In the genomic region with DNA sequence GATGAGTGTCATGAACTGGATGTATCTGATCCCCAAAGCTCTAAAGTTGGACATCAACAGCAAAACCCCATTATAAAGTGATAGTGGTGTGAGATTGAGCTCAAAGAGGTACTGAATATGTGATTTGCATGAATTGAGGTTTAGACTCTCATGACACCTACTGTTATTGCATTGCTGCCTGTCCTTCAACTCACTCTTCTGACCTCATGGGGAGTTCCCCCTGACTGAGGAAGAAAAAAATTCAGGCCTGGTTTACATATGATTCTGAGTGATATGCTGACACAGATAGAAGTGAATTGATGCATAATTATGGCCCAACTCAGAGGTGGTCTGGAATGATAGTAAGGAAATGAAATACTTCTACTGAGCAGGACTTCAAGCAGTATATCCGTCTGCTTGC, we compare ENCODE assay signal across 9 cellular contexts.
DNase-seq lines count a peak whose midpoint lies in the region; ATAC-seq and TF ChIP-seq lines count a peak whose summit lies in the region.
"Had no signal": no experiment of that assay in that cellular context is flagged by ENCODE, and none has a peak within 500 bp of the region (broad histone marks: within the 10 kb centered on the region; RNA-seq: fewer than 3 reads in every experiment).

No MANE protein-coding gene starts in this region.

- POLR2A ChIA-PET in SK-N-SH (lab: Yijun Ruan, JAX) = no interaction called here

- no peaks in the 10 kb centered on the region for H3K9me3 Mint-ChIP-seq in naive B cell

- peaks cover 16 to 21% (median 20%) of the 10 kb centered on the region in 3 donors for H3K4me1 Mint-ChIP-seq in naive B cell

- H3K27me3 Mint-ChIP-seq in naive B cell = no peaks in the 10 kb centered on the region

- H3K9ac ChIP-seq in SK-N-SH = no peak overlapping the region

- H3K9me3 ChIP-seq in SK-N-SH = no peaks in the 10 kb centered on the region

- peak overlapping the region in 1 of 2 experiments; percentile 38; a peak in 1 of 4 replicates for H3K27ac ChIP-seq in SK-N-SH (ENCODE audit: low read depth in 2 of 2, low read length in 1 of 2)
- H3K27ac ChIP-seq: 22Rv1 had no signal

- TF ChIP-seq RAD21 in SK-N-SH (IDR thresholded peaks at IDR 0.05; ENCODE audit: low read length) = no peak

- H2AFZ ChIP-seq in SK-N-SH (ENCODE audit: low read depth) = no peak overlapping the region

- CTCF ChIA-PET in SK-N-SH (lab: Yijun Ruan, JAX) = no interaction called here

- peak overlapping the region; percentile 44 to 91 (median 78) for H3K27ac Mint-ChIP-seq in naive B cell

- no peaks in the 10 kb centered on the region; a peak in 1 of 4 replicates for H3K4me1 ChIP-seq in SK-N-SH (ENCODE audit: control insufficient read depth in 1 of 2, insufficient read depth in 2 of 2, low read depth in 1 of 2, low read length in 1 of 2)

- no peak overlapping the region for H3K4me3 Mint-ChIP-seq in naive B cell

- H3K79me2 ChIP-seq in SK-N-SH (ENCODE audit: insufficient read depth) = no peaks in the 10 kb centered on the region

- DNase-seq in SK-N-SH (no peak), naive B cell (peak; percentile 76), activated gamma-delta T cell treated with Interleukin-2 at 50 U/mL for 16 hours (no peak), T1000 (lab: John Stamatoyannopoulos, UW) (no peak), NCI-H510A (lab: John Stamatoyannopoulos, UW) (no peak)

- H4K20me1 ChIP-seq in SK-N-SH (ENCODE audit: insufficient read depth) = no peaks in the 10 kb centered on the region

- H3K36me3 Mint-ChIP-seq in naive B cell = no peaks in the 10 kb centered on the region

- H3K4me3 ChIP-seq in SK-N-SH (ENCODE audit: low read depth in 2 of 2, low read length in 1 of 2) = no peak overlapping the region

- H3K9me2 ChIP-seq in SK-N-SH = no peaks in the 10 kb centered on the region

- H3F3A ChIP-seq in SK-N-SH (replicated peaks; ENCODE audit: insufficient read depth) = no peaks in the 10 kb centered on the region

- no peak overlapping the region for H3K4me2 ChIP-seq in SK-N-SH

- peak; percentile 20 for ATAC-seq in SK-N-SH treated with all-trans-retinoic acid at 6 μM for 48 hours
- peak; percentile 100 for ATAC-seq in GM21619 (IDR thresholded peaks at IDR 0.05; ENCODE audit: unreplicated experiment)
- ATAC-seq in HG03457 (IDR thresholded peaks at IDR 0.05; ENCODE audit: unreplicated experiment) = peak; percentile 100
- ATAC-seq in naive B cell (ENCODE audit: low read depth in 2 of 2) = peak; percentile 98 to 99

- H3K27me3 ChIP-seq in SK-N-SH (ENCODE audit: insufficient read depth) = no peaks in the 10 kb centered on the region

- 33% methylated on average over 1 of the region's 1 CpG for WGBS in SK-N-SH (ENCODE audit: low lambda C conversion rate)

- no peaks in the 10 kb centered on the region for H3K36me3 ChIP-seq in SK-N-SH (replicated peaks in 1 of 2; ENCODE audit: control insufficient read depth in 1 of 2, insufficient read depth in 2 of 2, low read length in 1 of 2)

- no peak for TF ChIP-seq CTCF in SK-N-SH (IDR thresholded peaks at IDR 0.05)

- no peak for TF ChIP-seq EP300 in SK-N-SH (IDR thresholded peaks at IDR 0.05; ENCODE audit: borderline replicate concordance in 1 of 2, low read depth in 1 of 2, low read length in 1 of 2)

TF ChIP-seq in SK-N-SH treated with all-trans-retinoic acid at 6 μM for 48 hours, 23 proteins besides CTCF, POLR2A, EP300 and RAD21 (continues in another document):
- TF ChIP-seq ZFP3 (CRISPR knock-in tag; IDR thresholded peaks at IDR 0.05) (no peak), TCF4 (CRISPR knock-in tag; IDR thresholded peaks at IDR 0.05; ENCODE audit: borderline replicate concordance) (no peak), RARB (CRISPR knock-in tag; IDR thresholded peaks at IDR 0.05) (no peak), ZNF8 (CRISPR knock-in tag; IDR thresholded peaks at IDR 0.05) (no peak), ISL1 (CRISPR knock-in tag; IDR thresholded peaks at IDR 0.05) (no peak), GLIS3 (CRISPR knock-in tag; IDR thresholded peaks at IDR 0.05) (no peak), CSDC2 (CRISPR knock-in tag; IDR thresholded peaks at IDR 0.05) (no peak), POU6F1 (CRISPR knock-in tag; IDR thresholded peaks at IDR 0.05; ENCODE audit: borderline replicate concordance, low read depth) (no peak)
- TF ChIP-seq, protein P1, sequence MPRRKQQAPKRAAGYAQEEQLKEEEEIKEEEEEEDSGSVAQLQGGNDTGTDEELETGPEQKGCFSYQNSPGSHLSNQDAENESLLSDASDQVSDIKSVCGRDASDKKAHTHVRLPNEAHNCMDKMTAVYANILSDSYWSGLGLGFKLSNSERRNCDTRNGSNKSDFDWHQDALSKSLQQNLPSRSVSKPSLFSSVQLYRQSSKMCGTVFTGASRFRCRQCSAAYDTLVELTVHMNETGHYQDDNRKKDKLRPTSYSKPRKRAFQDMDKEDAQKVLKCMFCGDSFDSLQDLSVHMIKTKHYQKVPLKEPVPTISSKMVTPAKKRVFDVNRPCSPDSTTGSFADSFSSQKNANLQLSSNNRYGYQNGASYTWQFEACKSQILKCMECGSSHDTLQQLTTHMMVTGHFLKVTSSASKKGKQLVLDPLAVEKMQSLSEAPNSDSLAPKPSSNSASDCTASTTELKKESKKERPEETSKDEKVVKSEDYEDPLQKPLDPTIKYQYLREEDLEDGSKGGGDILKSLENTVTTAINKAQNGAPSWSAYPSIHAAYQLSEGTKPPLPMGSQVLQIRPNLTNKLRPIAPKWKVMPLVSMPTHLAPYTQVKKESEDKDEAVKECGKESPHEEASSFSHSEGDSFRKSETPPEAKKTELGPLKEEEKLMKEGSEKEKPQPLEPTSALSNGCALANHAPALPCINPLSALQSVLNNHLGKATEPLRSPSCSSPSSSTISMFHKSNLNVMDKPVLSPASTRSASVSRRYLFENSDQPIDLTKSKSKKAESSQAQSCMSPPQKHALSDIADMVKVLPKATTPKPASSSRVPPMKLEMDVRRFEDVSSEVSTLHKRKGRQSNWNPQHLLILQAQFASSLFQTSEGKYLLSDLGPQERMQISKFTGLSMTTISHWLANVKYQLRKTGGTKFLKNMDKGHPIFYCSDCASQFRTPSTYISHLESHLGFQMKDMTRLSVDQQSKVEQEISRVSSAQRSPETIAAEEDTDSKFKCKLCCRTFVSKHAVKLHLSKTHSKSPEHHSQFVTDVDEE (CRISPR knock-in tag; IDR thresholded peaks at IDR 0.05) = no peak

TF ChIP-seq in SK-N-SH, 30 proteins besides CTCF, POLR2A, EP300 and RAD21:
- no peak for TF ChIP-seq MEF2A (IDR thresholded peaks at IDR 0.05; ENCODE audit: borderline replicate concordance, low read depth)
- TF ChIP-seq ZBTB33 (IDR thresholded peaks at IDR 0.05; ENCODE audit: borderline replicate concordance, low read depth) = no peak
- TF ChIP-seq FOXM1 (IDR thresholded peaks at IDR 0.05; ENCODE audit: low read depth) = no peak
- TF ChIP-seq CHD2 (IDR thresholded peaks at IDR 0.05; ENCODE audit: low read length, partially characterized antibody) = no peak
- no peak for TF ChIP-seq GABPA (IDR thresholded peaks at IDR 0.05; ENCODE audit: low read depth)
- no peak for TF ChIP-seq JUND (IDR thresholded peaks at IDR 0.05)
- TF ChIP-seq, protein P2, sequence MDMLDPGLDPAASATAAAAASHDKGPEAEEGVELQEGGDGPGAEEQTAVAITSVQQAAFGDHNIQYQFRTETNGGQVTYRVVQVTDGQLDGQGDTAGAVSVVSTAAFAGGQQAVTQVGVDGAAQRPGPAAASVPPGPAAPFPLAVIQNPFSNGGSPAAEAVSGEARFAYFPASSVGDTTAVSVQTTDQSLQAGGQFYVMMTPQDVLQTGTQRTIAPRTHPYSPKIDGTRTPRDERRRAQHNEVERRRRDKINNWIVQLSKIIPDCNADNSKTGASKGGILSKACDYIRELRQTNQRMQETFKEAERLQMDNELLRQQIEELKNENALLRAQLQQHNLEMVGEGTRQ (IDR thresholded peaks at IDR 0.05; ENCODE audit: borderline replicate concordance, low read depth, low read length) = no peak
- no peak for TF ChIP-seq ELF1 (IDR thresholded peaks at IDR 0.05)
- no peak for TF ChIP-seq GATA2 (CRISPR knock-in tag; IDR thresholded peaks at IDR 0.05)
- TF ChIP-seq RFX5 (IDR thresholded peaks at IDR 0.05; ENCODE audit: low read length) = no peak
- no peak for TF ChIP-seq RXRA (IDR thresholded peaks at IDR 0.05; ENCODE audit: borderline replicate concordance, low read depth)
- TF ChIP-seq FOSL2 (IDR thresholded peaks at IDR 0.05; ENCODE audit: borderline replicate concordance, low read depth) = no peak
- TF ChIP-seq NRF1 (IDR thresholded peaks at IDR 0.05; ENCODE audit: low read depth, low read length) = no peak
- no peak for TF ChIP-seq EZH2phosphoT487 (IDR thresholded peaks at IDR 0.05; ENCODE audit: borderline replicate concordance, low read depth)
- TF ChIP-seq MXI1 (IDR thresholded peaks at IDR 0.05; ENCODE audit: low read depth, low read length) = no peak
- TF ChIP-seq NFIC (IDR thresholded peaks at IDR 0.05; ENCODE audit: borderline replicate concordance) = no peak
- no peak for TF ChIP-seq FOXJ3 (CRISPR knock-in tag; IDR thresholded peaks at IDR 0.05)

Comparison
In these comparisons a context has a peak if more than half of its experiments do, and no peak if none do; other contexts are left out.
1. ATAC-seq: peak in every context shown above with its lines; median percentile 100 in GM21619; 100 in HG03457; 98 in naive B cell; 20 in SK-N-SH treated with all-trans-retinoic acid at 6 μM for 48 hours.